Comparison of ENCODE assay signal across 18 cellular contexts in genomic region chr16:57555831-57556230, GRCh38. TPM values are rescaled to one million over a fixed set of nuclear protein-coding genes. Genes with fewer than 3 reads are reported as not detected.
DNase-seq lines count a peak whose midpoint lies in the region; TF ChIP-seq lines count a peak whose summit lies in the region.
"Had no signal": no experiment of that assay in that cellular context is flagged by ENCODE, and none has a peak within 500 bp of the region (broad histone marks: within the 10 kb centered on the region; RNA-seq: fewer than 3 reads in every experiment).

No MANE protein-coding gene starts in this region.

- no peak overlapping the region for H3K27ac Mint-ChIP-seq in mesothelial cell of epicardium
- H3K27ac Mint-ChIP-seq: HFFc6 had no signal

- peaks cover 29% of the 10 kb centered on the region for H3K9me3 Mint-ChIP-seq in mesothelial cell of epicardium

- peaks cover 22% of the 10 kb centered on the region for H3K27me3 Mint-ChIP-seq in mesothelial cell of epicardium (ENCODE audit: low read depth)

- H3K4me1 ChIP-seq in right atrium auricular region (no peaks in the 10 kb centered on the region), left ventricle myocardium inferior (no peaks in the 10 kb centered on the region)

- no peak overlapping the region for H3K27ac ChIP-seq in right atrium auricular region
- no peak overlapping the region for H3K27ac ChIP-seq in left ventricle myocardium inferior (replicated peaks)
- H3K27ac ChIP-seq: HL-60 had no signal

- DNase-seq in right atrium auricular region (ENCODE audit: low spot score) (peak; percentile 5), left ventricle myocardium inferior (no peak), mesenteric fat pad (ENCODE audit: low spot score) (peak; percentile 16), SKM-1 treated with dmso at 0.1 percent for 144 hours (lab: John Stamatoyannopoulos, UW; ENCODE audit: unreplicated experiment) (no peak), T-helper 9 cell (no peak), mesothelial cell of epicardium (ENCODE audit: low spot score in 2 of 2, unreplicated experiment in 2 of 2) (no peak)
- DNase-seq in activated T-cell treated with anti-CD3 and anti-CD28 coated beads, Interleukin-2, amount 50 U/mL, for 48 hours = peak; percentile 24 to 26
- DNase-seq: CD8-positive, alpha-beta memory T cell; DND-41; HFFc6; KBM-7; NCI-H1105 treated with DMSO at 0.1 percent for 48 hours; NCI-H187 treated with DMSO at 0.1 percent for 48 hours; NCI-H2171 treated with DMSO at 0.1 percent for 48 hours; NCI-H774 had no signal

- H3K36me3 ChIP-seq in right atrium auricular region = no peaks in the 10 kb centered on the region
- H3K36me3 ChIP-seq in left ventricle myocardium inferior = no peaks in the 10 kb centered on the region

- H3K4me1 Mint-ChIP-seq in mesothelial cell of epicardium = no peaks in the 10 kb centered on the region

- H3K36me3 Mint-ChIP-seq in mesothelial cell of epicardium = no peaks in the 10 kb centered on the region

- TF ChIP-seq CTCF in right atrium auricular region (IDR thresholded peaks at IDR 0.05) (no peak), left ventricle myocardium inferior (IDR thresholded peaks at IDR 0.05; ENCODE audit: borderline replicate concordance) (no peak), mesothelial cell of epicardium (IDR thresholded peaks at IDR 0.05; ENCODE audit: unreplicated experiment) (no peak)

- intact Hi-C loops in left ventricle myocardium inferior (cut with micrococcal nuclease) = no loop called here

- H3K27me3 ChIP-seq in right atrium auricular region = no peaks in the 10 kb centered on the region
- peaks cover 20% of the 10 kb centered on the region for H3K27me3 ChIP-seq in left ventricle myocardium inferior (ENCODE audit: low read depth)

- H3K4me3 Mint-ChIP-seq in mesothelial cell of epicardium = no peak overlapping the region
- H3K4me3 Mint-ChIP-seq: HFFc6 had no signal

- H3K4me3 ChIP-seq in right atrium auricular region (no peak overlapping the region), left ventricle myocardium inferior (no peak overlapping the region)

- H3K9me3 ChIP-seq in right atrium auricular region (peaks cover 0 to 10% of the 10 kb centered on the region in 2 donors), left ventricle myocardium inferior (replicated peaks) (peaks cover 20% of the 10 kb centered on the region)

RNA-seq across cellular contexts. Expression of gene ADGRG5, which starts 13.4 kb away (rescaled TPM):
- total RNA-seq in right atrium auricular region (under 1 TPM; 0.08 to 0.44 TPM), left ventricle myocardium inferior (not detected), mesenteric fat pad (0.10 TPM), mesothelial cell of epicardium (1.1 to 1.3 TPM (median 1.3 TPM) in 3 replicates)
- total RNA-seq: H4, HFFc6, NCI-H460 had no signal

RNA-seq across cellular contexts. Expression of gene CCDC102A, which starts 19.5 kb away (rescaled TPM):
- total RNA-seq in right atrium auricular region = 10 to 100 TPM; 11.2 to 15.1 TPM
- total RNA-seq in left ventricle myocardium inferior = 11.3 TPM
- 5.0 TPM for total RNA-seq in mesenteric fat pad
- 30.6 to 31.9 TPM (median 31.3 TPM) in 3 replicates for total RNA-seq in mesothelial cell of epicardium

Comparison
In these comparisons a context has a peak if more than half of its experiments do, and no peak if none do; other contexts are left out.
1. DNase-seq: peak in right atrium auricular region (single experiment), activated T-cell treated with anti-CD3 and anti-CD28 coated beads, Interleukin-2, amount 50 U/mL, for 48 hours (2 of 2) and mesenteric fat pad (single experiment); none in left ventricle myocardium inferior (single experiment), SKM-1 treated with dmso at 0.1 percent for 144 hours (single experiment), T-helper 9 cell (single experiment) and mesothelial cell of epicardium (0 of 2).